ENCODE assay signal across 1 cellular context in the genomic region with DNA sequence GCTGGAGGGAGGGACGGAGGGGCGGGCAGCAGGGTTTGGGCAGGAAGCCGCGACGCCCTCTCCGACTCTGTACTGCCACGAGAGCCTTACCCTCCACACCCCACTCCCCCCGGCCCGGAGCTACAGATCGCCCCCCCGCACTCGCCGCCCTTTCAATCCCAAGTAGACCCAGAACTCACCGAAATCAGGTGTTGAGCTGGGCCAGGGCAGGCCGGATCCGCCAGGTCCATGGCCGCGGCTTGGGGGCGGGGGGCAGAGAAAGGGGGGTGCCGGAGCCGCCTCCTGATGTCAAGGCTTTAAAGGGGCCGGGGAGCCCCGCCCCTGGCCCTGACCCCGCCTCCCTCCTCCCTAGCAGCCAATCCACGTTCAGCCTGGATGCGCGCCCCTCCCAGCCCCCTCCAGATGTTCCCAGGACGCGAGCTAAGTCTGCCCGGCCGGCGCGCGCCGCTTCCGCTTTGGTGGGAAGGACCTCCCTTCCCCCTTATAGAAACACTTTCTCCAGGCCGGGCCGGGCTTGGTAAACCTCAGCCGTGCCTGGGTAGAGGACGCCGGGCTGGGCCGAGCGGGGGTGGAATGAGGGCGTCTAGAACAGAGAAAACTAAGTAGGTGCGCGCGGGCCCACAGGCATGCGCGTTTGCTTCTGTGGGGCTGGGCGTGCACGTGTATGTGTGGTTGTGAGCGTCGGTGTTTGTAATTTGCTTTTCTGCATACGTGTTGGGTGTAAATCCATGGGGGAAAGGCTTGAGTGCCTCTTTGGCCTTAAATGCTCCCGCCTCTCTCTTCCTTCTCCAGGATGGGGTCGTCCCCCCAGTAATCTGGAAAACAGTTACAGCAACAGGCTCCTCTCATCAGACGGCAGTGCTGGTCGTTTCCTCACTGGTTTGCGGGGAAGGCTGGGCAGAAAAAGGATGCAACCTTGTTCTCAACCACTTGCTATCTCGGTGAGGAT.
TF ChIP-seq lines count a peak whose summit lies in the region.

A gene with protein sequence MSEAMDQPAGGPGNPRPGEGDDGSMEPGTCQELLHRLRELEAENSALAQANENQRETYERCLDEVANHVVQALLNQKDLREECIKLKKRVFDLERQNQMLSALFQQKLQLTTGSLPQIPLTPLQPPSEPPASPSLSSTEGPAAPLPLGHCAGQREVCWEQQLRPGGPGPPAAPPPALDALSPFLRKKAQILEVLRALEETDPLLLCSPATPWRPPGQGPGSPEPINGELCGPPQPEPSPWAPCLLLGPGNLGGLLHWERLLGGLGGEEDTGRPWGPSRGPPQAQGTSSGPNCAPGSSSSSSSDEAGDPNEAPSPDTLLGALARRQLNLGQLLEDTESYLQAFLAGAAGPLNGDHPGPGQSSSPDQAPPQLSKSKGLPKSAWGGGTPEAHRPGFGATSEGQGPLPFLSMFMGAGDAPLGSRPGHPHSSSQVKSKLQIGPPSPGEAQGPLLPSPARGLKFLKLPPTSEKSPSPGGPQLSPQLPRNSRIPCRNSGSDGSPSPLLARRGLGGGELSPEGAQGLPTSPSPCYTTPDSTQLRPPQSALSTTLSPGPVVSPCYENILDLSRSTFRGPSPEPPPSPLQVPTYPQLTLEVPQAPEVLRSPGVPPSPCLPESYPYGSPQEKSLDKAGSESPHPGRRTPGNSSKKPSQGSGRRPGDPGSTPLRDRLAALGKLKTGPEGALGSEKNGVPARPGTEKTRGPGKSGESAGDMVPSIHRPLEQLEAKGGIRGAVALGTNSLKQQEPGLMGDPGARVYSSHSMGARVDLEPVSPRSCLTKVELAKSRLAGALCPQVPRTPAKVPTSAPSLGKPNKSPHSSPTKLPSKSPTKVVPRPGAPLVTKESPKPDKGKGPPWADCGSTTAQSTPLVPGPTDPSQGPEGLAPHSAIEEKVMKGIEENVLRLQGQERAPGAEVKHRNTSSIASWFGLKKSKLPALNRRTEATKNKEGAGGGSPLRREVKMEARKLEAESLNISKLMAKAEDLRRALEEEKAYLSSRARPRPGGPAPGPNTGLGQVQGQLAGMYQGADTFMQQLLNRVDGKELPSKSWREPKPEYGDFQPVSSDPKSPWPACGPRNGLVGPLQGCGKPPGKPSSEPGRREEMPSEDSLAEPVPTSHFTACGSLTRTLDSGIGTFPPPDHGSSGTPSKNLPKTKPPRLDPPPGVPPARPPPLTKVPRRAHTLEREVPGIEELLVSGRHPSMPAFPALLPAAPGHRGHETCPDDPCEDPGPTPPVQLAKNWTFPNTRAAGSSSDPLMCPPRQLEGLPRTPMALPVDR (N-terminal part only) (minus strand): TSS at position 271 of the 949 bp plus-strand sequence. CDS start 24,369 bp downstream, outside the sequence.

TF ChIP-seq in K562, 482 proteins besides CTCF, POLR2A, EP300 and RAD21 (continued from another document):
- TF ChIP-seq, protein P1, sequence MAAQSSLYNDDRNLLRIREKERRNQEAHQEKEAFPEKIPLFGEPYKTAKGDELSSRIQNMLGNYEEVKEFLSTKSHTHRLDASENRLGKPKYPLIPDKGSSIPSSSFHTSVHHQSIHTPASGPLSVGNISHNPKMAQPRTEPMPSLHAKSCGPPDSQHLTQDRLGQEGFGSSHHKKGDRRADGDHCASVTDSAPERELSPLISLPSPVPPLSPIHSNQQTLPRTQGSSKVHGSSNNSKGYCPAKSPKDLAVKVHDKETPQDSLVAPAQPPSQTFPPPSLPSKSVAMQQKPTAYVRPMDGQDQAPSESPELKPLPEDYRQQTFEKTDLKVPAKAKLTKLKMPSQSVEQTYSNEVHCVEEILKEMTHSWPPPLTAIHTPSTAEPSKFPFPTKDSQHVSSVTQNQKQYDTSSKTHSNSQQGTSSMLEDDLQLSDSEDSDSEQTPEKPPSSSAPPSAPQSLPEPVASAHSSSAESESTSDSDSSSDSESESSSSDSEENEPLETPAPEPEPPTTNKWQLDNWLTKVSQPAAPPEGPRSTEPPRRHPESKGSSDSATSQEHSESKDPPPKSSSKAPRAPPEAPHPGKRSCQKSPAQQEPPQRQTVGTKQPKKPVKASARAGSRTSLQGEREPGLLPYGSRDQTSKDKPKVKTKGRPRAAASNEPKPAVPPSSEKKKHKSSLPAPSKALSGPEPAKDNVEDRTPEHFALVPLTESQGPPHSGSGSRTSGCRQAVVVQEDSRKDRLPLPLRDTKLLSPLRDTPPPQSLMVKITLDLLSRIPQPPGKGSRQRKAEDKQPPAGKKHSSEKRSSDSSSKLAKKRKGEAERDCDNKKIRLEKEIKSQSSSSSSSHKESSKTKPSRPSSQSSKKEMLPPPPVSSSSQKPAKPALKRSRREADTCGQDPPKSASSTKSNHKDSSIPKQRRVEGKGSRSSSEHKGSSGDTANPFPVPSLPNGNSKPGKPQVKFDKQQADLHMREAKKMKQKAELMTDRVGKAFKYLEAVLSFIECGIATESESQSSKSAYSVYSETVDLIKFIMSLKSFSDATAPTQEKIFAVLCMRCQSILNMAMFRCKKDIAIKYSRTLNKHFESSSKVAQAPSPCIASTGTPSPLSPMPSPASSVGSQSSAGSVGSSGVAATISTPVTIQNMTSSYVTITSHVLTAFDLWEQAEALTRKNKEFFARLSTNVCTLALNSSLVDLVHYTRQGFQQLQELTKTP (IDR thresholded peaks at IDR 0.05; ENCODE audit: low read depth in 1 of 2, partially characterized antibody in 2 of 2): peak in 1 of 2 experiments; percentile 41
- TF ChIP-seq NRF1 (conservative IDR thresholded peaks at IDR 0.05 in 1 of 2, IDR thresholded peaks at IDR 0.05 in 1 of 2) (peak; percentile 89 to 91), ZNF695 (CRISPR knock-in tag; IDR thresholded peaks at IDR 0.05) (no peak), THRAP3 (IDR thresholded peaks at IDR 0.05; ENCODE audit: borderline replicate concordance) (no peak), CREB1 (IDR thresholded peaks at IDR 0.05) (peak; percentile 42; the same call in 1 of the 2 replicates), CREB1 (CRISPR knock-in tag; IDR thresholded peaks at IDR 0.05) (peak; percentile 69), POLR2B (IDR thresholded peaks at IDR 0.05; ENCODE audit: low read depth, partially characterized antibody) (peak; percentile 65), ATF7 (IDR thresholded peaks at IDR 0.05) (peak; percentile 70), SIRT6 (IDR thresholded peaks at IDR 0.05; ENCODE audit: low read depth, low read length) (no peak), SP2 (IDR thresholded peaks at IDR 0.05; ENCODE audit: extremely low read depth, low read depth, low read length, poor library complexity, severe bottlenecking) (no peak), PHF20 (IDR thresholded peaks at IDR 0.05; ENCODE audit: partially characterized antibody) (peak; percentile 70), ATF1 (CRISPR knock-in tag; IDR thresholded peaks at IDR 0.05) (no peak), ATF1 (tag; IDR thresholded peaks at IDR 0.05) (peak; percentile 65), ZBTB17 (CRISPR knock-in tag; IDR thresholded peaks at IDR 0.05) (no peak)
- TF ChIP-seq, protein P2, sequence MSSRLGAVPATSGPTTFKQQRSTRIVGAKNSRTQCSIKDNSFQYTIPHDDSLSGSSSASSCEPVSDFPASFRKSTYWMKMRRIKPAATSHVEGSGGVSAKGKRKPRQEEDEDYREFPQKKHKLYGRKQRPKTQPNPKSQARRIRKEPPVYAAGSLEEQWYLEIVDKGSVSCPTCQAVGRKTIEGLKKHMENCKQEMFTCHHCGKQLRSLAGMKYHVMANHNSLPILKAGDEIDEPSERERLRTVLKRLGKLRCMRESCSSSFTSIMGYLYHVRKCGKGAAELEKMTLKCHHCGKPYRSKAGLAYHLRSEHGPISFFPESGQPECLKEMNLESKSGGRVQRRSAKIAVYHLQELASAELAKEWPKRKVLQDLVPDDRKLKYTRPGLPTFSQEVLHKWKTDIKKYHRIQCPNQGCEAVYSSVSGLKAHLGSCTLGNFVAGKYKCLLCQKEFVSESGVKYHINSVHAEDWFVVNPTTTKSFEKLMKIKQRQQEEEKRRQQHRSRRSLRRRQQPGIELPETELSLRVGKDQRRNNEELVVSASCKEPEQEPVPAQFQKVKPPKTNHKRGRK (tag; IDR thresholded peaks at IDR 0.05): no peak
- TF ChIP-seq, protein P3, sequence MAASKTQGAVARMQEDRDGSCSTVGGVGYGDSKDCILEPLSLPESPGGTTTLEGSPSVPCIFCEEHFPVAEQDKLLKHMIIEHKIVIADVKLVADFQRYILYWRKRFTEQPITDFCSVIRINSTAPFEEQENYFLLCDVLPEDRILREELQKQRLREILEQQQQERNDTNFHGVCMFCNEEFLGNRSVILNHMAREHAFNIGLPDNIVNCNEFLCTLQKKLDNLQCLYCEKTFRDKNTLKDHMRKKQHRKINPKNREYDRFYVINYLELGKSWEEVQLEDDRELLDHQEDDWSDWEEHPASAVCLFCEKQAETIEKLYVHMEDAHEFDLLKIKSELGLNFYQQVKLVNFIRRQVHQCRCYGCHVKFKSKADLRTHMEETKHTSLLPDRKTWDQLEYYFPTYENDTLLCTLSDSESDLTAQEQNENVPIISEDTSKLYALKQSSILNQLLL (CRISPR knock-in tag; IDR thresholded peaks at IDR 0.05; ENCODE audit: borderline replicate concordance): no peak
